In the genomic region with DNA sequence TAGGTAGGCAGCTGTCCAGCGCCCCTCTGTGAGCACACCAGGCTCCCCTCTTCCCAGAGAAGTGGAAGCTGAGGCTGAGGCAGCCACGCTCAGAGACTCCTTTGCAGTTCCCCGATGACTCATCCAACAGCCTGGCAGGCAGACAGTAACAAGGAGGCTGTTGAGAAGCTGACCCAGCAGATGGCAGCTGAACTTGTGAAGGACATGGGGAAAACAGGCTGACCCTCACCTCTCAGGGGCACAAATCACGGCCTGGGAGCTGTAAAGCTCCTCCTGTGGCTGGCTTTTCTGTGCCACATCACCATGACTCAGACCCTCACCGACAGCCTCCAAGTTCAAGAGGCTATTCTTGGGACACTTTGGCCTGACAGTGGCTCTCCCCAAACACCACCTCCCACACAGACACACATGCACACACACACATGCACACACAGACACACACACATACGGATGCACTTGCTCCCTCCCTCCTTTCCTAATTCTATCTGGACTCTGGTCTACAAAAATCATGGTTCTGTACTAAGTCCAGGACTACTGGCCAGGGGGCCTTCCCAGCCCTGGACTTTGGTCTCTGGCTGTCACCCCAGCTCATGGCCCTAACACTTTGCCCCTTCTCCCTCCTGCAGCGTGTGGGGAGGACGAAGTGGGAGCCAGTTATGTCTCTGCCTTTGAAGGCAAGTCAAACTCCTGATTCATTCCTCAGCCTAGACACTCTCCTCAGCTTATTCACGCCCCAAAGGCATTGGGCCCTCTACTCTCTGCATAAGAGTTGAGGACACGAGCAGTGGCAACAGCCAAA, we compare ENCODE assay signal across 8 cellular contexts. TPM values are rescaled to one million over a fixed set of nuclear protein-coding genes. Genes with fewer than 3 reads are reported as not detected.
A peak's percentile ranks its signal among the peaks of the same experiment; 100 is the strongest.
DNase-seq lines count a peak whose midpoint lies in the region; ATAC-seq and TF ChIP-seq lines count a peak whose summit lies in the region.

No MANE protein-coding gene starts in this region.

- no peaks in the 10 kb centered on the region for H3K9me2 ChIP-seq in PC-3 (replicated peaks; ENCODE audit: low read length)

- H2AFZ ChIP-seq in PC-3 (ENCODE audit: low read length): no peak overlapping the region

- peak; percentile 75 for ATAC-seq in activated CD4-positive, alpha-beta T cell treated with anti-CD3 and anti-CD28 coated beads for 36 hours
- ATAC-seq in PC-3 (peak; percentile 77), HG02571 (IDR thresholded peaks at IDR 0.05; ENCODE audit: unreplicated experiment) (no peak)

- peaks cover 61% of the 10 kb centered on the region for H3K4me1 Mint-ChIP-seq in activated CD4-positive, alpha-beta T cell treated with anti-CD3 and anti-CD28 coated beads for 36 hours

- no peaks in the 10 kb centered on the region for H3K9me3 ChIP-seq in PC-3 (ENCODE audit: low read length)

- POLR2A ChIA-PET in activated CD4-positive, alpha-beta T cell treated with anti-CD3 and anti-CD28 coated beads for 36 hours (lab: Charles Lee): interaction anchor here (0.6 to 2.4 kb wide), 4 partner anchors 11 to 18 kb away, joined by 3 to 9 read pairs (median 5); no protein-coding TSS in a partner anchor
- POLR2A ChIA-PET in PC-3 (lab: Charles Lee; ENCODE audit: unreplicated experiment): interaction anchor here (0.8 kb wide), 1 partner anchor 130 kb away, joined by 4 read pairs; no protein-coding TSS in a partner anchor

- H3F3A ChIP-seq in PC-3 (ENCODE audit: low read length, unreplicated experiment): peaks cover 17% of the 10 kb centered on the region

- no peaks in the 10 kb centered on the region for H3K9me3 Mint-ChIP-seq in activated CD4-positive, alpha-beta T cell treated with anti-CD3 and anti-CD28 coated beads for 36 hours (ENCODE audit: low read depth)

- peaks cover 15% of the 10 kb centered on the region for H4K20me1 ChIP-seq in PC-3 (ENCODE audit: low read length)

- intact Hi-C loops in activated CD4-positive, alpha-beta T cell treated with anti-CD3 and anti-CD28 coated beads for 36 hours (cut with DNase I, micrococcal nuclease): loop anchor here in 1 of 2 experiments (5.0 kb wide), 1 partner anchor 94 kb away; no protein-coding TSS in a partner anchor
- intact Hi-C loops in PC-3 (cut with micrococcal nuclease): loop anchor here (1.0 to 5.0 kb wide), 2 partner anchors 28 to 94 kb away; no protein-coding TSS in a partner anchor

- H3K4me1 ChIP-seq in PC-3 (ENCODE audit: insufficient read depth, low read length): peaks cover 52% of the 10 kb centered on the region

- BruUV-seq in PC-3 (replicated peaks; lab: Mats Ljungman, UMichigan): no TSS peak

- H3K4me2 ChIP-seq in PC-3 (ENCODE audit: low read length): peak overlapping the region; percentile 57

- peaks cover 77% of the 10 kb centered on the region for H3K36me3 Mint-ChIP-seq in activated CD4-positive, alpha-beta T cell treated with anti-CD3 and anti-CD28 coated beads for 36 hours (ENCODE audit: low read depth)

- TF ChIP-seq CTCF in PC-3 (conservative IDR thresholded peaks at IDR 0.05; ENCODE audit: low read depth, low read length): peak; percentile 49

- CTCF ChIA-PET in activated CD4-positive, alpha-beta T cell treated with anti-CD3 and anti-CD28 coated beads for 36 hours (lab: Charles Lee): interaction anchor here (0.7 to 3.5 kb wide), 10 partner anchors 9 to 188 kb away, joined by 3 to 15 read pairs (median 4); a partner anchor contains a TSS
- CTCF ChIA-PET in PC-3 (lab: Charles Lee): interaction anchor here (0.9 to 1.8 kb wide), 8 partner anchors 16 to 94 kb away, joined by 3 to 8 read pairs (median 4); a partner anchor contains a TSS

- H3K27ac ChIP-seq in PC-3 (ENCODE audit: low read length) (peak overlapping the region; percentile 72), caudate nucleus (ENCODE audit: low read depth, low read length) (peak overlapping the region; percentile 69)

- H3K27ac Mint-ChIP-seq in activated CD4-positive, alpha-beta T cell treated with anti-CD3 and anti-CD28 coated beads for 36 hours: peak overlapping the region; percentile 71

- peak; percentile 60 for DNase-seq in activated CD4-positive, alpha-beta T cell treated with anti-CD3 and anti-CD28 coated beads for 36 hours
- no peak for DNase-seq in activated CD4-positive, alpha-beta T cell treated with anti-CD3 and anti-CD28 coated beads for 1 hour
- peak; percentile 90 for DNase-seq in PC-3
- DNase-seq in caudate nucleus (lab: John Stamatoyannopoulos, UW): peak in 49 of 61 donors; percentile 13 to 83 (median 45)
- DNase-seq in kidney tubule cell (ENCODE audit: low spot score): peak; percentile 97
- DNase-seq in stimulated activated CD8-positive, alpha-beta memory T cell treated with anti-CD3 and anti-CD28 coated beads, Interleukin-4, amount 100 ng/mL, for 48 hours: peak; percentile 49
- no peak for DNase-seq in iPS-NIHi11 (ENCODE audit: low spot score)

- H3K36me3 ChIP-seq in PC-3 (ENCODE audit: low read depth, low read length): peaks cover 39% of the 10 kb centered on the region; the same call in 1 of the 2 replicates

- no peak overlapping the region for H3K4me3 ChIP-seq in PC-3 (ENCODE audit: low read length)

- H3K27me3 ChIP-seq in PC-3 (ENCODE audit: low read length): no peaks in the 10 kb centered on the region

- H3K27me3 Mint-ChIP-seq in activated CD4-positive, alpha-beta T cell treated with anti-CD3 and anti-CD28 coated beads for 36 hours: no peaks in the 10 kb centered on the region

- H3K9ac ChIP-seq in PC-3 (ENCODE audit: low read length): peak overlapping the region; percentile 11; the same call in 1 of the 2 replicates

- no peak overlapping the region for H3K4me3 Mint-ChIP-seq in activated CD4-positive, alpha-beta T cell treated with anti-CD3 and anti-CD28 coated beads for 36 hours

- H3K79me2 ChIP-seq in PC-3 (ENCODE audit: low read length): peaks cover 81% of the 10 kb centered on the region

RNA-seq across cellular contexts. Expression of a gene that starts 23.2 kb away (rescaled TPM):
- 10 to 100 TPM; 50.3 to 52.5 TPM for total RNA-seq in activated CD4-positive, alpha-beta T cell treated with anti-CD3 and anti-CD28 coated beads for 36 hours
- 15.9 and 16.8 TPM in 2 replicates for total RNA-seq in PC-3 (2014; rRNA removed)

RNA-seq across cellular contexts. Expression of a gene that starts 31.7 kb away (rescaled TPM):
- under 1 TPM; 0.21 to 0.25 TPM for total RNA-seq in activated CD4-positive, alpha-beta T cell treated with anti-CD3 and anti-CD28 coated beads for 36 hours
- total RNA-seq in PC-3 (2014; rRNA removed): not detected in 2 replicates

Comparison
In these comparisons a context has a peak if more than half of its experiments do, and no peak if none do; other contexts are left out.
1. DNase-seq: peak in activated CD4-positive, alpha-beta T cell treated with anti-CD3 and anti-CD28 coated beads for 36 hours (single experiment), PC-3 (single experiment), caudate nucleus (49 of 61), kidney tubule cell (single experiment) and stimulated activated CD8-positive, alpha-beta memory T cell treated with anti-CD3 and anti-CD28 coated beads, Interleukin-4, amount 100 ng/mL, for 48 hours (single experiment); none in activated CD4-positive, alpha-beta T cell treated with anti-CD3 and anti-CD28 coated beads for 1 hour (single experiment) and iPS-NIHi11 (single experiment).